Comparison of ENCODE assay signal across 2 cellular contexts in the genomic region with DNA sequence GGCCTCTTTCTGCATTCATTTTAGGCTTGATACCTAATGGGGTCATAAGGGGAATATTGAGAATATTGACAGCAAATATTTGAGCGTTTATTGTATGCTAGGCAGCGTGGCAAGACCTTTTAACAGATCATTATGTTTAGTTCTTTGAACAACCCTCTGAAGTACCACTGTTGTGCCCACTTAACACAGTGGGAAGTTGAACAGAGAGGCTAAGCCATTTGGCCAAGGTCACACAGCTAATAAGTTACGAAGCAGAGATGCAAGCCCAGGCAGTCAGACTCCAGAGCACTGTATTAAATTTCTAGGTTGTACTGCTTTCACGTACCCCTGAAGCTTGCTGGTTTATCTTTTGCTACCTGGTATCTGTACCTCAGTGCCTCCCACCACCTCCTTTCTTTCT.
TF ChIP-seq lines count a peak whose summit lies in the region.

No MANE protein-coding gene starts in this region.

TF ChIP-seq in SK-N-SH, 30 proteins besides CTCF, POLR2A, EP300 and RAD21 (continued from another document):
- no peak for TF ChIP-seq REST (IDR thresholded peaks at IDR 0.05; ENCODE audit: low read depth, low read length)
- no peak for TF ChIP-seq CHD2 (IDR thresholded peaks at IDR 0.05; ENCODE audit: low read length, partially characterized antibody)
- TF ChIP-seq, protein P1, sequence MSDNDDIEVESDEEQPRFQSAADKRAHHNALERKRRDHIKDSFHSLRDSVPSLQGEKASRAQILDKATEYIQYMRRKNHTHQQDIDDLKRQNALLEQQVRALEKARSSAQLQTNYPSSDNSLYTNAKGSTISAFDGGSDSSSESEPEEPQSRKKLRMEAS (IDR thresholded peaks at IDR 0.05; ENCODE audit: low read depth): no peak
- no peak for TF ChIP-seq RFX5 (IDR thresholded peaks at IDR 0.05; ENCODE audit: low read length)
- TF ChIP-seq ELF1 (IDR thresholded peaks at IDR 0.05): no peak
- TF ChIP-seq MEF2A (IDR thresholded peaks at IDR 0.05; ENCODE audit: borderline replicate concordance, low read depth): no peak
- TF ChIP-seq PBX3 (IDR thresholded peaks at IDR 0.05): no peak

TF ChIP-seq in SK-N-SH treated with all-trans-retinoic acid at 6 μM for 48 hours, 23 proteins besides CTCF, POLR2A, EP300 and RAD21 (continued from another document):
- TF ChIP-seq RARB (CRISPR knock-in tag; IDR thresholded peaks at IDR 0.05) (no peak), ZNF565 (CRISPR knock-in tag; conservative IDR thresholded peaks at IDR 0.05; ENCODE audit: low read depth) (no peak), TCF4 (CRISPR knock-in tag; IDR thresholded peaks at IDR 0.05; ENCODE audit: borderline replicate concordance) (no peak), PATZ1 (CRISPR knock-in tag; IDR thresholded peaks at IDR 0.05; ENCODE audit: borderline replicate concordance) (no peak), GLIS3 (CRISPR knock-in tag; IDR thresholded peaks at IDR 0.05) (no peak), BACH2 (CRISPR knock-in tag; IDR thresholded peaks at IDR 0.05; ENCODE audit: borderline replicate concordance) (no peak)
TF ChIP-seq in SK-N-SH treated with all-trans-retinoic acid at 6 μM for 48 hours: peak in this region for 0.
